Comparison of ENCODE assay signal across 22 cellular contexts in the genomic region with DNA sequence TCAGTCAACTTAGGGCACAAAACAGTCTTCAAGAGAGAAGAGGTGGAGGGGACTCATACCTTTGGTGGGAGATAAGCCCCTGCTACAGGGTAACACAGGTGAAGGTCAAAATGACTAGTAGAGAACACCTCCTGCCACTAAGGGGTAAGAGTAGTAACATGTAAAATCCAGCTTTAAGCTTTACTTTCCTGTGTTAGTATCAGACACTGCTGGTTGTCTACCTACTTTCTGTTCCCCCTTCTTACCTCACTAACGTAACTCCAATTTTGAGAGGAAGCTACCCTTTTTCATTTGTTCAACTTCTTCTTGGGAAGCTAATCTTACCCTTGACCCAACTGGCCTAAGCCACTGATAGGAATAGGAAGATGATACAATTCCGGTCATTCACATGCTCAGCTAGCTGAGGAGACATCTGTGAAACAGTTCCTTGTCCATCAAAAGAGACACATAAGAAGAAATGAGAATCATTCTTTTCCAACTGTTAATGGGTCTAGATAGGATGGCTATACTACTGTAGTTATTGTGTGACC.
A peak's percentile ranks its signal among the peaks of the same experiment; 100 is the strongest.
DNase-seq lines count a peak whose midpoint lies in the region; ATAC-seq, FAIRE-seq and TF ChIP-seq lines count a peak whose summit lies in the region.
"Had no signal": no experiment of that assay in that cellular context is flagged by ENCODE, and none has a peak within 500 bp of the region (broad histone marks: within the 10 kb centered on the region; RNA-seq: fewer than 3 reads in every experiment).

No MANE protein-coding gene starts in this region.

- no peaks in the 10 kb centered on the region for H3K9me2 ChIP-seq in hepatocyte (replicated peaks; ENCODE audit: insufficient read depth)

- H3K9me1 ChIP-seq in K562 (ENCODE audit: control insufficient read depth, insufficient read depth, low read length): no peaks in the 10 kb centered on the region

- WGBS in K562 (ENCODE audit: insufficient coverage, low coverage, missing lambda C conversion rate): 20% methylated on average over 1 of the region's 2 CpGs
- 98% methylated on average over 2 of the region's 2 CpGs for WGBS in hepatocyte (ENCODE audit: low lambda C conversion rate, missing lambda C conversion rate)

- in situ Hi-C loops in K562 (cut with MboI): no loop called here

- H3K9me3 ChIP-seq in K562 (replicated peaks; ENCODE audit: control insufficient read depth, insufficient read depth, low read depth, low read length): no peaks in the 10 kb centered on the region
- no peaks in the 10 kb centered on the region for H3K9me3 ChIP-seq in hepatocyte (ENCODE audit: low read depth)
- H3K9me3 ChIP-seq in WERI-Rb-1 (ENCODE audit: severe bottlenecking): no peaks in the 10 kb centered on the region
- no peaks in the 10 kb centered on the region for H3K9me3 ChIP-seq in tibial artery
- H3K9me3 ChIP-seq: MG63 had no signal

- no peaks in the 10 kb centered on the region for H3K79me2 ChIP-seq in K562 (ENCODE audit: control insufficient read depth, insufficient read depth, low read length)
- no peaks in the 10 kb centered on the region for H3K79me2 ChIP-seq in hepatocyte

- ATAC-seq in K562: no peak
- ATAC-seq: Panc1 had no signal

- H3K4me2 ChIP-seq in K562 (ENCODE audit: insufficient read depth, low read length) (no peak overlapping the region), hepatocyte (no peak overlapping the region)
- H3K4me2 ChIP-seq: BLaER1 treated with 17β-estradiol and CSF1 and Interleukin-3, amounts not matched to agents 10 nM and 100 nM had no signal

- TF ChIP-seq CTCF in K562 (IDR thresholded peaks at IDR 0.05 in 2 of 3, conservative IDR thresholded peaks at IDR 0.05 in 1 of 3; ENCODE audit: insufficient read depth in 2 of 3, low read depth in 1 of 3, low read length in 3 of 3): no peak
- no peak for TF ChIP-seq CTCF in hepatocyte (IDR thresholded peaks at IDR 0.05; ENCODE audit: poor library complexity)
- no peak for TF ChIP-seq CTCF in WERI-Rb-1 (IDR thresholded peaks at IDR 0.05; ENCODE audit: low read depth, low read length)
- no peak for TF ChIP-seq CTCF in tibial artery (IDR thresholded peaks at IDR 0.05)

- TF ChIP-seq POLR2A in K562 (conservative IDR thresholded peaks at IDR 0.05): no peak

- no peak for TF ChIP-seq EP300 in K562 (IDR thresholded peaks at IDR 0.05; ENCODE audit: low read length)

- no peaks in the 10 kb centered on the region for H3K27me3 ChIP-seq in K562 (ENCODE audit: control insufficient read depth in 2 of 2, insufficient read depth in 2 of 2, low read length in 2 of 2)
- no peaks in the 10 kb centered on the region for H3K27me3 ChIP-seq in hepatocyte
- no peaks in the 10 kb centered on the region for H3K27me3 ChIP-seq in WERI-Rb-1 (ENCODE audit: insufficient read depth, low read depth, severe bottlenecking)
- H3K27me3 ChIP-seq in tibial artery: no peaks in the 10 kb centered on the region
- H3K27me3 ChIP-seq: BLaER1 treated with 17β-estradiol and CSF1 and Interleukin-3, amounts not matched to agents 10 nM and 100 nM; MG63 had no signal

- H3K36me3 ChIP-seq in K562 (ENCODE audit: control insufficient read depth, insufficient read depth, low read length): no peaks in the 10 kb centered on the region
- no peaks in the 10 kb centered on the region for H3K36me3 ChIP-seq in hepatocyte (replicated peaks; ENCODE audit: insufficient read depth, low read depth)
- no peaks in the 10 kb centered on the region for H3K36me3 ChIP-seq in WERI-Rb-1
- no peaks in the 10 kb centered on the region for H3K36me3 ChIP-seq in tibial artery
- H3K36me3 ChIP-seq: BLaER1 treated with 17β-estradiol and CSF1 and Interleukin-3, amounts not matched to agents 10 nM and 100 nM; MG63 had no signal

- CTCF ChIA-PET in K562 (lab: Yijun Ruan, JAX; ENCODE audit: low intra/inter-chr PET ratio): no interaction called here

- DNase-seq in CD1c-positive myeloid dendritic cell (ENCODE audit: extremely low spot score) (peak; percentile 64), MV-4-11 (lab: John Stamatoyannopoulos, UW) (peak; percentile 90), K562 (ENCODE audit: extremely low read depth in 1 of 4, low spot score in 3 of 4) (no peak), pons (ENCODE audit: low spot score) (peak; percentile 86), hepatocyte (ENCODE audit: low spot score) (no peak), cardiac septum (ENCODE audit: low spot score) (no peak), WERI-Rb-1 (no peak), tibial artery (no peak)
- DNase-seq: CD8-positive, alpha-beta memory T cell; IMR-90; Karpas-422; MG63; NCI-H1105 treated with DMSO at 0.1 percent for 48 hours; NCI-H1694 treated with DMSO at 0.1 percent for 48 hours; NCI-H2107; NCI-H510A; NCI-H774 had no signal

- H4K20me1 ChIP-seq in K562 (replicated peaks; ENCODE audit: control insufficient read depth, insufficient read depth, low read length): no peaks in the 10 kb centered on the region
- H4K20me1 ChIP-seq in hepatocyte (ENCODE audit: insufficient read depth, poor library complexity, severe bottlenecking): no peaks in the 10 kb centered on the region
- H4K20me1 ChIP-seq: BLaER1 treated with 17β-estradiol and CSF1 and Interleukin-3, amounts not matched to agents 10 nM and 100 nM had no signal

- H3K4me3 ChIP-seq in K562: no peak overlapping the region
- no peak overlapping the region for H3K4me3 ChIP-seq in hepatocyte
- no peak overlapping the region for H3K4me3 ChIP-seq in WERI-Rb-1 (ENCODE audit: low read depth, low read length)
- H3K4me3 ChIP-seq in tibial artery: no peak overlapping the region
- H3K4me3 ChIP-seq: BLaER1 treated with 17β-estradiol and CSF1 and Interleukin-3, amounts not matched to agents 10 nM and 100 nM; MG63 had no signal

- no peak overlapping the region for H2AFZ ChIP-seq in K562 (ENCODE audit: low read depth, low read length)
- H2AFZ ChIP-seq in hepatocyte: no peak overlapping the region

- no peak for TF ChIP-seq RAD21 in K562 (CRISPR knock-in tag; conservative IDR thresholded peaks at IDR 0.05 in 1 of 2, IDR thresholded peaks at IDR 0.05 in 1 of 2)

- POLR2A ChIA-PET in K562 (lab: Yijun Ruan, JAX): no interaction called here

- FAIRE-seq in K562 (lab: Jason Lieb, UNC): no peak
- FAIRE-seq: GM12892, GM18507, H54 had no signal

- H3K4me1 ChIP-seq in K562 (replicated peaks in 1 of 2; ENCODE audit: control insufficient read depth in 2 of 2, insufficient read depth in 2 of 2, low read length in 2 of 2) (peaks cover 0 to 12% of the 10 kb centered on the region in 2 experiments; a peak in 3 of 5 replicates), hepatocyte (ENCODE audit: insufficient read depth) (no peaks in the 10 kb centered on the region), tibial artery (peaks cover 0 to 13% (median 0%) of the 10 kb centered on the region in 4 donors)

- intact Hi-C loops in K562 (cut with micrococcal nuclease) (no loop called here), cardiac septum (cut with DNase I) (no loop called here), tibial artery (cut with DNase I; ENCODE audit: low total_unique reads) (no loop called here)

- no peak overlapping the region for H3K9ac ChIP-seq in K562 (ENCODE audit: insufficient read depth in 1 of 2, low read depth in 2 of 2, low read length in 2 of 2)
- H3K9ac ChIP-seq: BLaER1 treated with 17β-estradiol and CSF1 and Interleukin-3, amounts not matched to agents 10 nM and 100 nM had no signal

- H3K27ac ChIP-seq in K562 (ENCODE audit: extremely low read depth, low read depth, low read length) (peak overlapping the region; percentile 49; the same call in 1 of the 3 replicates), hepatocyte (no peak overlapping the region), WERI-Rb-1 (no peak overlapping the region), tibial artery (no peak overlapping the region)
- H3K27ac ChIP-seq: BLaER1 treated with 17β-estradiol and CSF1 and Interleukin-3, amounts not matched to agents 10 nM and 100 nM had no signal

- no TSS peak for BruUV-seq in K562 (replicated peaks; lab: Mats Ljungman, UMichigan)

TF ChIP-seq in K562, 482 proteins besides CTCF, POLR2A, EP300 and RAD21 (continues in another document):
- TF ChIP-seq, protein P1, sequence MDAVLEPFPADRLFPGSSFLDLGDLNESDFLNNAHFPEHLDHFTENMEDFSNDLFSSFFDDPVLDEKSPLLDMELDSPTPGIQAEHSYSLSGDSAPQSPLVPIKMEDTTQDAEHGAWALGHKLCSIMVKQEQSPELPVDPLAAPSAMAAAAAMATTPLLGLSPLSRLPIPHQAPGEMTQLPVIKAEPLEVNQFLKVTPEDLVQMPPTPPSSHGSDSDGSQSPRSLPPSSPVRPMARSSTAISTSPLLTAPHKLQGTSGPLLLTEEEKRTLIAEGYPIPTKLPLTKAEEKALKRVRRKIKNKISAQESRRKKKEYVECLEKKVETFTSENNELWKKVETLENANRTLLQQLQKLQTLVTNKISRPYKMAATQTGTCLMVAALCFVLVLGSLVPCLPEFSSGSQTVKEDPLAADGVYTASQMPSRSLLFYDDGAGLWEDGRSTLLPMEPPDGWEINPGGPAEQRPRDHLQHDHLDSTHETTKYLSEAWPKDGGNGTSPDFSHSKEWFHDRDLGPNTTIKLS (IDR thresholded peaks at IDR 0.05; ENCODE audit: borderline replicate concordance, low read depth): no peak
- TF ChIP-seq ZNF75A (CRISPR knock-in tag; IDR thresholded peaks at IDR 0.05): no peak
- no peak for TF ChIP-seq CBX1 (IDR thresholded peaks at IDR 0.05; ENCODE audit: low read depth)
- TF ChIP-seq, protein P2, sequence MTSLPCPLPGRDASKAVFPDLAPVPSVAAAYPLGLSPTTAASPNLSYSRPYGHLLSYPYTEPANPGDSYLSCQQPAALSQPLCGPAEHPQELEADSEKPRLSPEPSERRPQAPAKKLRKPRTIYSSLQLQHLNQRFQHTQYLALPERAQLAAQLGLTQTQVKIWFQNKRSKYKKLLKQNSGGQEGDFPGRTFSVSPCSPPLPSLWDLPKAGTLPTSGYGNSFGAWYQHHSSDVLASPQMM (CRISPR knock-in tag; IDR thresholded peaks at IDR 0.05): no peak
- TF ChIP-seq, protein P3, sequence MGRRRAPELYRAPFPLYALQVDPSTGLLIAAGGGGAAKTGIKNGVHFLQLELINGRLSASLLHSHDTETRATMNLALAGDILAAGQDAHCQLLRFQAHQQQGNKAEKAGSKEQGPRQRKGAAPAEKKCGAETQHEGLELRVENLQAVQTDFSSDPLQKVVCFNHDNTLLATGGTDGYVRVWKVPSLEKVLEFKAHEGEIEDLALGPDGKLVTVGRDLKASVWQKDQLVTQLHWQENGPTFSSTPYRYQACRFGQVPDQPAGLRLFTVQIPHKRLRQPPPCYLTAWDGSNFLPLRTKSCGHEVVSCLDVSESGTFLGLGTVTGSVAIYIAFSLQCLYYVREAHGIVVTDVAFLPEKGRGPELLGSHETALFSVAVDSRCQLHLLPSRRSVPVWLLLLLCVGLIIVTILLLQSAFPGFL (CRISPR knock-in tag; IDR thresholded peaks at IDR 0.05): no peak
- no peak for TF ChIP-seq MEF2D (tag; conservative IDR thresholded peaks at IDR 0.05; ENCODE audit: low read depth)
- no peak for TF ChIP-seq ZNF197 (CRISPR knock-in tag; IDR thresholded peaks at IDR 0.05; ENCODE audit: low read depth)
- no peak for TF ChIP-seq RFX1 (IDR thresholded peaks at IDR 0.05)
- TF ChIP-seq, protein P4, sequence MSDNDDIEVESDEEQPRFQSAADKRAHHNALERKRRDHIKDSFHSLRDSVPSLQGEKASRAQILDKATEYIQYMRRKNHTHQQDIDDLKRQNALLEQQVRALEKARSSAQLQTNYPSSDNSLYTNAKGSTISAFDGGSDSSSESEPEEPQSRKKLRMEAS (CRISPR knock-in tag; IDR thresholded peaks at IDR 0.05): no peak
- TF ChIP-seq NONO (IDR thresholded peaks at IDR 0.05; ENCODE audit: low read depth in 2 of 2, low read length in 1 of 2): no peak

Comparison
In these comparisons a context has a peak if more than half of its experiments do, and no peak if none do; other contexts are left out.
1. DNase-seq: peak in CD1c-positive myeloid dendritic cell (single experiment), MV-4-11 (single experiment) and pons (single experiment); none in K562 (0 of 4), hepatocyte (single experiment), cardiac septum (single experiment), WERI-Rb-1 (single experiment) and tibial artery (0 of 2).